1 cellular context compared by ENCODE assay signal in genomic region chr16:4618645-4619418, GRCh38.
TF ChIP-seq lines count a peak whose summit lies in the region.

No MANE protein-coding gene starts in this region.

TF ChIP-seq in HepG2, 621 proteins besides CTCF, POLR2A, EP300 and RAD21 (continued from another document and continues in another):
- TF ChIP-seq AHDC1 (CRISPR knock-in tag; IDR thresholded peaks at IDR 0.05; ENCODE audit: borderline replicate concordance) (no peak), HCFC1 (IDR thresholded peaks at IDR 0.05; ENCODE audit: low read depth, low read length) (no peak), NFKBIZ (CRISPR knock-in tag; IDR thresholded peaks at IDR 0.05) (no peak), NFE2L2 (IDR thresholded peaks at IDR 0.05; ENCODE audit: low read length) (no peak), SP140L (CRISPR knock-in tag; IDR thresholded peaks at IDR 0.05; ENCODE audit: borderline replicate concordance) (no peak), FIP1L1 (IDR thresholded peaks at IDR 0.05; ENCODE audit: borderline replicate concordance, insufficient read depth, low read depth, low read length) (no peak), ZNF567 (CRISPR knock-in tag; IDR thresholded peaks at IDR 0.05; ENCODE audit: borderline replicate concordance) (peak; percentile 70; the same call in 1 of the 2 replicates), ZNF546 (CRISPR knock-in tag; conservative IDR thresholded peaks at IDR 0.05) (0 out of 2 replicates have a peak, but pooled peaks have one; percentile 27), SPEN (CRISPR knock-in tag; IDR thresholded peaks at IDR 0.05; ENCODE audit: low read depth) (no peak), CAMTA2 (CRISPR knock-in tag; IDR thresholded peaks at IDR 0.05; ENCODE audit: borderline replicate concordance) (no peak), ERF (CRISPR knock-in tag; IDR thresholded peaks at IDR 0.05) (no peak), EEA1 (CRISPR knock-in tag; IDR thresholded peaks at IDR 0.05; ENCODE audit: borderline replicate concordance) (no peak), ZNF33A (CRISPR knock-in tag; IDR thresholded peaks at IDR 0.05; ENCODE audit: borderline replicate concordance) (no peak), NFRKB (IDR thresholded peaks at IDR 0.05) (no peak), ZNF263 (CRISPR knock-in tag; IDR thresholded peaks at IDR 0.05) (peak; percentile 83), KAT8 (CRISPR knock-in tag; IDR thresholded peaks at IDR 0.05) (no peak), CHCHD3 (CRISPR knock-in tag; IDR thresholded peaks at IDR 0.05) (no peak), ZFP90 (CRISPR knock-in tag; IDR thresholded peaks at IDR 0.05; ENCODE audit: borderline replicate concordance) (peak; percentile 89), ZSCAN12 (CRISPR knock-in tag; IDR thresholded peaks at IDR 0.05) (0 out of 2 replicates have a peak, but pooled peaks have one; percentile 26), GABPB1 (CRISPR knock-in tag; IDR thresholded peaks at IDR 0.05) (peak; percentile 56; the same call in 1 of the 2 replicates), FOXO1 (CRISPR knock-in tag; IDR thresholded peaks at IDR 0.05) (peak; percentile 37; the same call in 1 of the 2 replicates), ZNF205 (CRISPR knock-in tag; IDR thresholded peaks at IDR 0.05) (no peak), AGO2 (optimal IDR thresholded peaks at IDR 0.05; ENCODE audit: low read depth, low read length) (no peak), ZNF747 (CRISPR knock-in tag; IDR thresholded peaks at IDR 0.05; ENCODE audit: borderline replicate concordance) (no peak), CHD4 (IDR thresholded peaks at IDR 0.05; ENCODE audit: borderline replicate concordance, low read length) (no peak), CERS6 (CRISPR knock-in tag; IDR thresholded peaks at IDR 0.05) (0 out of 2 replicates have a peak, but pooled peaks have one; percentile 31), ZNF549 (CRISPR knock-in tag; IDR thresholded peaks at IDR 0.05) (no peak), ZBTB49 (CRISPR knock-in tag; IDR thresholded peaks at IDR 0.05; ENCODE audit: borderline replicate concordance) (no peak), SIN3A (IDR thresholded peaks at IDR 0.05; ENCODE audit: borderline replicate concordance, low read depth, low read length) (no peak), MBNL3 (CRISPR knock-in tag; conservative IDR thresholded peaks at IDR 0.05) (no peak), ZBTB46 (CRISPR knock-in tag; IDR thresholded peaks at IDR 0.05; ENCODE audit: borderline replicate concordance) (no peak), POGZ (CRISPR knock-in tag; IDR thresholded peaks at IDR 0.05) (no peak), ZNF7 (CRISPR knock-in tag; IDR thresholded peaks at IDR 0.05) (no peak), HES4 (CRISPR knock-in tag; IDR thresholded peaks at IDR 0.05; ENCODE audit: borderline replicate concordance) (no peak), ZBTB7B (CRISPR knock-in tag; IDR thresholded peaks at IDR 0.05) (no peak), ZBTB10 (CRISPR knock-in tag; IDR thresholded peaks at IDR 0.05; ENCODE audit: borderline replicate concordance) (no peak), ZFX (CRISPR knock-in tag; IDR thresholded peaks at IDR 0.05; ENCODE audit: low read depth) (peak; percentile 48), PHB2 (IDR thresholded peaks at IDR 0.05; ENCODE audit: partially characterized antibody) (no peak), ZNF496 (CRISPR knock-in tag; IDR thresholded peaks at IDR 0.05; ENCODE audit: insufficient replicate concordance) (no peak), JUN (CRISPR knock-in tag; IDR thresholded peaks at IDR 0.05) (no peak), DMAP1 (CRISPR knock-in tag; IDR thresholded peaks at IDR 0.05) (peak; percentile 47; the same call in 1 of the 2 replicates), ZNF296 (CRISPR knock-in tag; conservative IDR thresholded peaks at IDR 0.05) (no peak), ZNF20 (CRISPR knock-in tag; IDR thresholded peaks at IDR 0.05) (no peak), KDM6A (CRISPR knock-in tag; IDR thresholded peaks at IDR 0.05; ENCODE audit: low read depth) (peak; percentile 31; the same call in 1 of the 2 replicates), ATF3 (CRISPR knock-in tag; IDR thresholded peaks at IDR 0.05) (no peak), ZNF468 (CRISPR knock-in tag; IDR thresholded peaks at IDR 0.05) (no peak), BCL3 (CRISPR knock-in tag; IDR thresholded peaks at IDR 0.05) (0 out of 2 replicates have a peak, but pooled peaks have one; percentile 30), ZNF264 (CRISPR knock-in tag; IDR thresholded peaks at IDR 0.05) (peak; percentile 66), UBTF (CRISPR knock-in tag; IDR thresholded peaks at IDR 0.05) (peak; percentile 63), FOXA3 (CRISPR knock-in tag; IDR thresholded peaks at IDR 0.05) (no peak)
